Comparison of ENCODE assay signal across 18 cellular contexts in the genomic region with DNA sequence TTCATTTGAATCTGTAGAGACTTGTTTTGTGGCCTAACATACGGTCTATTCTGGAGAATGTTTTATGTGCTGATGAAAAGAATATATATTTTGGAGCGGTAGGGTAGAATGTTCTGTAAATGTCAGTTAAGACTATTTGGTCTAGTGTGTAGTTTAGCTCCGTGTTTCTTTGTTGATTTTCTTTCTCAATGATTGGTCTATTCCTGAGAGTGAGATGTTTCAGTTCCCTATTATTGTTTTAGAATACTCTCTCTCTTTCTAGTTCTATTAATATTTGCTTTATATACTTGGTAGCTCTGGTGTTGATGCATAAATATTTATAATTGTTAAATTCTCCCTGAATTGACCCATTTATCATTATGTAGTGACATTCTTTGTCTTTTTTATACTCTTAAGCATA.
"Had no signal": no experiment of that assay in that cellular context is flagged by ENCODE, and none has a peak within 500 bp of the region (broad histone marks: within the 10 kb centered on the region; RNA-seq: fewer than 3 reads in every experiment).

No MANE protein-coding gene starts in this region.

- H3K27ac Mint-ChIP-seq: activated CD4-positive, alpha-beta T cell treated with anti-CD3 and anti-CD28 coated beads for 36 hours; activated CD8-positive, alpha-beta T cell treated with anti-CD3 and anti-CD28 coated beads for 36 hours; nephron; stimulated activated naive CD8-positive, alpha-beta T cell treated with anti-CD3 and anti-CD28 coated beads, Interleukin-15, Interleukin-2, amounts not matched to agents 100 ng/mL and 50 ng/mL, for 24 hours had no signal

- H3K4me1 Mint-ChIP-seq: activated CD4-positive, alpha-beta T cell treated with anti-CD3 and anti-CD28 coated beads for 36 hours; nephron had no signal

- ATAC-seq: activated CD4-positive, alpha-beta T cell treated with anti-CD3 and anti-CD28 coated beads for 36 hours; activated CD8-positive, alpha-beta T cell treated with anti-CD3 and anti-CD28 coated beads for 36 hours; activated T-cell treated with anti-CD3 and anti-CD28 coated beads, Interleukin-2, amount 50 U/mL, for 4 hours; gastrocnemius medialis; heart right ventricle; left cardiac atrium; lower lobe of right lung had no signal

- DNase-seq: activated CD4-positive, alpha-beta T cell treated with anti-CD3 and anti-CD28 coated beads for 36 hours; activated CD8-positive, alpha-beta T cell treated with anti-CD3 and anti-CD28 coated beads for 36 hours; activated effector memory CD4-positive, alpha-beta T cell treated with Interleukin-2 at 50 U/mL for 16 hours; activated naive CD4-positive, alpha-beta T cell treated with anti-CD3 and anti-CD28 coated beads, Interleukin-2, amount 50 U/mL, for 16 hours; activated T-cell treated with anti-CD3 and anti-CD28 coated beads, Interleukin-2, amount 50 U/mL, for 4 hours; dorsolateral prefrontal cortex; erythroblast; gastrocnemius medialis; heart right ventricle; left cardiac atrium; lower lobe of right lung; nucleus accumbens; stimulated activated CD4-positive, alpha-beta T cell treated with anti-CD3 and anti-CD28 coated beads, Interleukin-15, amount 100 ng/mL, for 24 hours; stimulated activated CD4-positive, alpha-beta T cell treated with anti-CD3 and anti-CD28 coated beads, Interleukin-4, amount 100 ng/mL, for 24 hours; stimulated activated CD8-positive, alpha-beta memory T cell treated with anti-CD3 and anti-CD28 coated beads, Interleukin-4, amount 100 ng/mL, for 48 hours; trophoblast cell had no signal

- H3K27me3 Mint-ChIP-seq: activated CD4-positive, alpha-beta T cell treated with anti-CD3 and anti-CD28 coated beads for 36 hours; activated CD8-positive, alpha-beta T cell treated with anti-CD3 and anti-CD28 coated beads for 36 hours; stimulated activated naive CD8-positive, alpha-beta T cell treated with anti-CD3 and anti-CD28 coated beads, Interleukin-15, Interleukin-2, amounts not matched to agents 100 ng/mL and 50 ng/mL, for 24 hours had no signal

- H3K4me3 Mint-ChIP-seq: activated CD4-positive, alpha-beta T cell treated with anti-CD3 and anti-CD28 coated beads for 36 hours; activated CD8-positive, alpha-beta T cell treated with anti-CD3 and anti-CD28 coated beads for 36 hours; activated T-cell treated with anti-CD3 and anti-CD28 coated beads, Interleukin-2, amount 50 U/mL, for 4 hours; nephron; stimulated activated naive CD8-positive, alpha-beta T cell treated with anti-CD3 and anti-CD28 coated beads, Interleukin-15, Interleukin-2, amounts not matched to agents 100 ng/mL and 50 ng/mL, for 24 hours had no signal
